26 cellular contexts compared by ENCODE assay signal in genomic region chr5:68093455-68094159, GRCh38.
"Had no signal": no experiment of that assay in that cellular context is flagged by ENCODE, and none has a peak within 500 bp of the region (broad histone marks: within the 10 kb centered on the region; RNA-seq: fewer than 3 reads in every experiment).

No MANE protein-coding gene starts in this region.

- H3K4me1 ChIP-seq: foreskin keratinocyte, gastroesophageal sphincter had no signal

- H3K27ac ChIP-seq: brain microvascular endothelial cell, coronary artery, dorsolateral prefrontal cortex, foreskin keratinocyte, gastroesophageal sphincter, heart right ventricle, WERI-Rb-1 had no signal

- ATAC-seq: activated CD4-positive, CD25-positive, alpha-beta regulatory T cell treated with anti-CD3 and anti-CD28 coated beads, Interleukin-2, amount 50 U/mL, for 24 hours; activated CD8-positive, alpha-beta T cell treated with anti-CD3 and anti-CD28 coated beads for 36 hours; activated T-cell treated with anti-CD3 and anti-CD28 coated beads, Interleukin-2, amount 50 U/mL, for 4 hours; activated T-helper 17 cell treated with anti-CD3 and anti-CD28 coated beads, Interleukin-2, amount 50 U/mL, for 72 hours; esophagus mucosa; foreskin keratinocyte; gastroesophageal sphincter; heart right ventricle had no signal

- H3K36me3 ChIP-seq: brain microvascular endothelial cell, gastroesophageal sphincter, heart right ventricle, WERI-Rb-1 had no signal

- H3K4me3 ChIP-seq: coronary artery, dorsolateral prefrontal cortex, gastroesophageal sphincter, heart right ventricle had no signal

- DNase-seq: activated B cell treated with CpG ODN at 0.5 μM for 24 hours; activated CD4-positive, alpha-beta T cell treated with anti-CD3 and anti-CD28 coated beads for 48 hours; activated CD4-positive, alpha-beta T cell treated with anti-CD3 and anti-CD28 coated beads, Interleukin-2, amount 50 U/mL, for 1 hour; activated CD4-positive, alpha-beta T cell treated with anti-CD3 and anti-CD28 coated beads, Interleukin-2, amount 50 U/mL, for 48 hours; activated CD8-positive, alpha-beta memory T cell treated with anti-CD3 and anti-CD28 coated beads for 24 hours; activated CD8-positive, alpha-beta T cell treated with anti-CD3 and anti-CD28 coated beads for 36 hours; activated effector memory CD4-positive, alpha-beta T cell treated with Interleukin-2 at 50 U/mL for 16 hours; activated gamma-delta T cell treated with Interleukin-2 at 50 U/mL for 16 hours; activated naive CD4-positive, alpha-beta T cell treated with anti-CD3 and anti-CD28 coated beads, Interleukin-2, amount 50 U/mL, for 16 hours; activated naive CD4-positive, alpha-beta T cell treated with Interleukin-2 at 50 U/mL for 16 hours; activated T-cell treated with anti-CD3 and anti-CD28 coated beads, Interleukin-2, amount 50 U/mL, for 4 hours; amniotic stem cell; anterior cingulate cortex; brain microvascular endothelial cell; dorsolateral prefrontal cortex; effector memory CD4-positive, alpha-beta T cell; endodermal cell; foreskin keratinocyte; heart right ventricle; T1000; WERI-Rb-1 had no signal

- H3K27me3 ChIP-seq: brain microvascular endothelial cell, dorsolateral prefrontal cortex, foreskin keratinocyte, gastroesophageal sphincter, heart right ventricle had no signal
